ENCODE assay signal across 13 cellular contexts in genomic region chr18:69882965-69883668, GRCh38.
DNase-seq lines count a peak whose midpoint lies in the region; ATAC-seq and TF ChIP-seq lines count a peak whose summit lies in the region.
"Had no signal": no experiment of that assay in that cellular context is flagged by ENCODE, and none has a peak within 500 bp of the region (broad histone marks: within the 10 kb centered on the region; RNA-seq: fewer than 3 reads in every experiment).

No MANE protein-coding gene starts in this region.

- no peak overlapping the region for H3K27ac ChIP-seq in PC-9
- H3K27ac ChIP-seq: cardiac muscle cell, SJSA1 had no signal

- H3K9me2 ChIP-seq in PC-9 (ENCODE audit: insufficient read depth) = no peaks in the 10 kb centered on the region

- peaks cover 66 to 73% (median 67%) of the 10 kb centered on the region in 3 donors for H3K4me1 Mint-ChIP-seq in T-cell

- H3K36me3 ChIP-seq in PC-9 (ENCODE audit: low read depth) = no peaks in the 10 kb centered on the region
- H3K36me3 ChIP-seq: cardiac muscle cell, SJSA1 had no signal

- POLR2A ChIA-PET in T-cell (lab: Charles Lee) = interaction anchor here in 1 of 2 donors (0.6 kb wide), 2 partner anchors 112 to 152 kb away, joined by 3 to 4 read pairs; no protein-coding TSS in a partner anchor
- POLR2A ChIA-PET in PC-9 (lab: Charles Lee; ENCODE audit: unreplicated experiment) = no interaction called here

- intact Hi-C loops in PC-9 (cut with micrococcal nuclease; ENCODE audit: unreplicated experiment) = no loop called here

- H3K27me3 ChIP-seq in PC-9 (ENCODE audit: insufficient read depth, low read depth) = no peaks in the 10 kb centered on the region
- H3K27me3 ChIP-seq: cardiac muscle cell, SJSA1 had no signal

- ATAC-seq in GM19351 (IDR thresholded peaks at IDR 0.05; ENCODE audit: unreplicated experiment) (peak; percentile 35), HG02938 (IDR thresholded peaks at IDR 0.05; ENCODE audit: unreplicated experiment) (peak; percentile 46), T-cell (replicated peaks in 1 of 4) (no peak)
- ATAC-seq: left ventricle myocardium superior, sciatic nerve had no signal

- H3K9me3 Mint-ChIP-seq in T-cell = peaks cover 0 to 2% (median 0%) of the 10 kb centered on the region in 3 donors

- CTCF ChIA-PET in T-cell (lab: Charles Lee) = interaction anchor here in 1 of 2 donors (0.6 kb wide), 1 partner anchor 72 kb away, joined by 4 read pairs; no protein-coding TSS in a partner anchor
- CTCF ChIA-PET in PC-9 (lab: Charles Lee) = no interaction called here

- DNase-seq in T-cell (no peak), PC-9 (no peak), 8988T (no peak), NCI-H345 (lab: John Stamatoyannopoulos, UW) (no peak), mesenteric fat pad (ENCODE audit: low spot score) (no peak)
- DNase-seq: left ventricle myocardium superior, NCI-H2171 treated with DMSO at 0.1 percent for 48 hours had no signal

- H3K4me3 ChIP-seq in GM08714 (ENCODE audit: low read length) (peak overlapping the region; percentile 48; the same call in 1 of the 2 replicates), PC-9 (no peak overlapping the region)
- H3K4me3 ChIP-seq: cardiac muscle cell, SJSA1 had no signal

- H3K36me3 Mint-ChIP-seq in T-cell = peaks cover 42% of the 10 kb centered on the region

- H3K4me1 ChIP-seq in PC-9 (replicated peaks; ENCODE audit: insufficient read depth) = no peaks in the 10 kb centered on the region
- H3K4me1 ChIP-seq: SJSA1 had no signal

- H3K27me3 Mint-ChIP-seq in T-cell = no peaks in the 10 kb centered on the region

- H3F3A ChIP-seq in PC-9 (ENCODE audit: insufficient read depth, low read depth) = no peaks in the 10 kb centered on the region

- no peak overlapping the region for H3K4me3 Mint-ChIP-seq in T-cell

- TF ChIP-seq CTCF in PC-9 (conservative IDR thresholded peaks at IDR 0.05) = no peak

- no peaks in the 10 kb centered on the region for H3K79me2 ChIP-seq in PC-9 (ENCODE audit: low read depth)

- no peak overlapping the region for H3K4me2 ChIP-seq in PC-9

- no TSS peak for BruUV-seq in PC-9 (replicated peaks; lab: Mats Ljungman, UMichigan)

- no peak overlapping the region for H2AFZ ChIP-seq in PC-9

- H4K20me1 ChIP-seq in PC-9 (ENCODE audit: insufficient read depth) = no peaks in the 10 kb centered on the region

- H3K9me3 ChIP-seq in PC-9 (ENCODE audit: insufficient read depth, low read depth) = no peaks in the 10 kb centered on the region
- H3K9me3 ChIP-seq: SJSA1 had no signal

- H3K27ac Mint-ChIP-seq in T-cell = peak overlapping the region; percentile 44 to 61

Comparison
In these comparisons a context has a peak if more than half of its experiments do, and no peak if none do; other contexts are left out.
1. ATAC-seq: peak in GM19351 (single experiment) and HG02938 (single experiment); none in T-cell (0 of 4).